28 cellular contexts compared by ENCODE assay signal in the genomic region with DNA sequence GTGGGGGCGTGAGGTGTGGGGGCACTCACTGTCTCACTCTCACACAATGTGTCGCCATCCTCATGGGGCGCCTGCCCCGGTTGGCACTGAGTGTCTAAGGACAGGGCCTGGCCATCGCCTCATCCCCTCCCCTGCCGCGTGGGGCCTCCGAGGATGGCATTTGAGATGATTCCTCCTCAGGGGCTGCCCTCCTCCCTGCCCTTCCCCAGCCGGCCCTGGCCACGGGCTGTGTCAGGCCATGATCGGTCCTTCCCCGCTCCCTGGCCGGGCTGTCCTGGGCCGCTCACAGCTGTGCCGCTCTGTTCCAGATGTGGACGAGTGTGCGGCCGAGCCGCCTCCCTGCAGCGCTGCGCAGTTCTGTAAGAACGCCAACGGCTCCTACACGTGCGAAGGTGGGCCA. TPM values are rescaled to one million over a fixed set of nuclear protein-coding genes. Genes with fewer than 3 reads are reported as not detected.
DNase-seq lines count a peak whose midpoint lies in the region; TF ChIP-seq lines count a peak whose summit lies in the region.
"Had no signal": no experiment of that assay in that cellular context is flagged by ENCODE, and none has a peak within 500 bp of the region (broad histone marks: within the 10 kb centered on the region; RNA-seq: fewer than 3 reads in every experiment).

No MANE protein-coding gene starts in this region.

- peak overlapping the region; percentile 69 for H3K4me2 ChIP-seq in OCI-LY1 (ENCODE audit: low read length)

- no peak for TF ChIP-seq POLR2A in esophagus muscularis mucosa (IDR thresholded peaks at IDR 0.05; ENCODE audit: low read depth)

- no peak for DNase-seq in activated T-cell treated with anti-CD3 and anti-CD28 coated beads, Interleukin-2, amount 50 U/mL, for 24 hours
- no peak for DNase-seq in activated T-cell treated with anti-CD3 and anti-CD28 coated beads, Interleukin-2, amount 50 U/mL, for 1 hour
- DNase-seq in esophagus muscularis mucosa (ENCODE audit: extremely low spot score) (no peak), type B pancreatic cell (ENCODE audit: extremely low spot score, unreplicated experiment) (peak; percentile 69), SIG-M5 treated with dmso at 0.1 percent for 504 hours (lab: John Stamatoyannopoulos, UW; ENCODE audit: unreplicated experiment) (no peak), mesothelial cell of epicardium (ENCODE audit: low spot score in 2 of 2, unreplicated experiment in 2 of 2) (no peak), RKO (ENCODE audit: low spot score) (no peak)
- DNase-seq: 8988T; activated CD4-positive, alpha-beta T cell treated with anti-CD3 and anti-CD28 coated beads, Interleukin-2, amount 50 U/mL, for 4 hours; activated naive CD4-positive, alpha-beta T cell treated with anti-CD3 and anti-CD28 coated beads for 36 hours; body of pancreas; dermis blood vessel endothelial cell; endodermal cell; H7; heart right ventricle; kidney; NCI-H146; NCI-H345; NCI-H69; Peyer's patch; upper lobe of right lung had no signal

- no peak overlapping the region for H3K4me3 Mint-ChIP-seq in activated T-cell treated with anti-CD3 and anti-CD28 coated beads, Interleukin-2, amount 50 U/mL, for 24 hours
- no peak overlapping the region for H3K4me3 Mint-ChIP-seq in type B pancreatic cell
- no peak overlapping the region for H3K4me3 Mint-ChIP-seq in mesothelial cell of epicardium
- H3K4me3 Mint-ChIP-seq: activated naive CD4-positive, alpha-beta T cell treated with anti-CD3 and anti-CD28 coated beads for 36 hours; activated T-helper 1 cell treated with anti-CD3 and anti-CD28 coated beads, Interleukin-12 subunit alpha, Interleukin-12 subunit beta, Interleukin-2, Interleukin-4 antibody, amounts not matched to agents 30 ng/mL and 10 ng/mL and 1 ng/mL, durations not matched to agents 14 hours and 24 hours and 36 hours; CD8-positive, alpha-beta T cell; central memory CD8-positive, alpha-beta T cell; endodermal cell had no signal

- peaks cover 60% of the 10 kb centered on the region for H3K36me3 Mint-ChIP-seq in activated T-cell treated with anti-CD3 and anti-CD28 coated beads, Interleukin-2, amount 50 U/mL, for 24 hours (ENCODE audit: low read depth)
- H3K36me3 Mint-ChIP-seq in type B pancreatic cell (no peaks in the 10 kb centered on the region), mesothelial cell of epicardium (peaks cover 5% of the 10 kb centered on the region)
- H3K36me3 Mint-ChIP-seq: natural killer cell treated with Interleukin-12 subunit alpha and Interleukin-12 subunit beta and Interleukin-15 and Interleukin-18, amount 100 ng/mL, for 72 hours had no signal

- H3K27me3 ChIP-seq in OCI-LY1 (ENCODE audit: insufficient read depth, low read length) (no peaks in the 10 kb centered on the region), esophagus muscularis mucosa (no peaks in the 10 kb centered on the region)
- H3K27me3 ChIP-seq: body of pancreas, heart right ventricle, Peyer's patch, suprapubic skin, upper lobe of right lung had no signal

- peak overlapping the region; percentile 22 for H3K27ac Mint-ChIP-seq in activated T-cell treated with anti-CD3 and anti-CD28 coated beads, Interleukin-2, amount 50 U/mL, for 24 hours
- no peak overlapping the region for H3K27ac Mint-ChIP-seq in type B pancreatic cell
- H3K27ac Mint-ChIP-seq in mesothelial cell of epicardium = no peak overlapping the region
- H3K27ac Mint-ChIP-seq: activated naive CD4-positive, alpha-beta T cell treated with anti-CD3 and anti-CD28 coated beads for 36 hours; CD8-positive, alpha-beta T cell; endodermal cell; natural killer cell treated with Interleukin-12 subunit alpha and Interleukin-12 subunit beta and Interleukin-15 and Interleukin-18, amount 100 ng/mL, for 72 hours had no signal

- H2AFZ ChIP-seq in OCI-LY1 (ENCODE audit: low read length) = no peak overlapping the region

- peak overlapping the region; percentile 46 for H3K9ac ChIP-seq in OCI-LY1 (ENCODE audit: low read length)

- H3K79me2 ChIP-seq in OCI-LY1 (ENCODE audit: insufficient read depth, low read length) = no peaks in the 10 kb centered on the region

- H3F3A ChIP-seq in OCI-LY1 (ENCODE audit: insufficient read depth, low read length) = peaks cover 10% of the 10 kb centered on the region

- H3K36me3 ChIP-seq in OCI-LY1 (ENCODE audit: insufficient read depth, low read length) (peaks cover 27% of the 10 kb centered on the region; the same call in 1 of the 2 replicates), esophagus muscularis mucosa (peaks cover 20 to 57% (median 40%) of the 10 kb centered on the region in 4 donors)

- no peaks in the 10 kb centered on the region for H4K20me1 ChIP-seq in OCI-LY1 (ENCODE audit: insufficient read depth, low read length)

- H3K27ac ChIP-seq in OCI-LY1 (ENCODE audit: low read depth, low read length, poor library complexity, severe bottlenecking) (peak overlapping the region; percentile 99), esophagus muscularis mucosa (replicated peaks in 1 of 4) (peak overlapping the region; percentile 40 to 58 (median 46))
- H3K27ac ChIP-seq: body of pancreas, heart right ventricle, Peyer's patch, suprapubic skin, upper lobe of right lung had no signal

- peak overlapping the region; percentile 16 for H3K4me3 ChIP-seq in OCI-LY1 (ENCODE audit: low read depth, low read length, poor library complexity, severe bottlenecking)
- peak overlapping the region in 1 of 4 donors; percentile 3 for H3K4me3 ChIP-seq in esophagus muscularis mucosa
- H3K4me3 ChIP-seq: body of pancreas, heart right ventricle, Peyer's patch, suprapubic skin, upper lobe of right lung had no signal

- H3K9me3 ChIP-seq in OCI-LY1 (ENCODE audit: low read length) (no peaks in the 10 kb centered on the region), esophagus muscularis mucosa (no peaks in the 10 kb centered on the region)
- H3K9me3 ChIP-seq: body of pancreas, heart right ventricle, Peyer's patch, suprapubic skin, upper lobe of right lung had no signal

- no peak for TF ChIP-seq EP300 in esophagus muscularis mucosa (IDR thresholded peaks at IDR 0.05)

- no peak for TF ChIP-seq CTCF in OCI-LY1 (IDR thresholded peaks at IDR 0.05; ENCODE audit: low read length)
- no peak for TF ChIP-seq CTCF in esophagus muscularis mucosa (IDR thresholded peaks at IDR 0.05)
- no peak for TF ChIP-seq CTCF in type B pancreatic cell (conservative IDR thresholded peaks at IDR 0.05)
- TF ChIP-seq CTCF in mesothelial cell of epicardium (IDR thresholded peaks at IDR 0.05; ENCODE audit: unreplicated experiment) = no peak

- no peaks in the 10 kb centered on the region for H3K27me3 Mint-ChIP-seq in activated T-cell treated with anti-CD3 and anti-CD28 coated beads, Interleukin-2, amount 50 U/mL, for 24 hours
- H3K27me3 Mint-ChIP-seq in type B pancreatic cell = no peaks in the 10 kb centered on the region
- H3K27me3 Mint-ChIP-seq in mesothelial cell of epicardium (ENCODE audit: low read depth) = no peaks in the 10 kb centered on the region
- H3K27me3 Mint-ChIP-seq: activated B cell treated with CpG ODN at 0.5 μM for 24 hours; central memory CD8-positive, alpha-beta T cell; natural killer cell treated with Interleukin-12 subunit alpha and Interleukin-12 subunit beta and Interleukin-15 and Interleukin-18, amount 100 ng/mL, for 72 hours had no signal

- H3K4me1 ChIP-seq in OCI-LY1 (ENCODE audit: insufficient read depth, low read length, severe bottlenecking) (peaks cover 73% of the 10 kb centered on the region), esophagus muscularis mucosa (peaks cover 11 to 34% (median 23%) of the 10 kb centered on the region in 4 donors)

- H3K9me3 Mint-ChIP-seq in activated T-cell treated with anti-CD3 and anti-CD28 coated beads, Interleukin-2, amount 50 U/mL, for 24 hours = no peaks in the 10 kb centered on the region
- H3K9me3 Mint-ChIP-seq in type B pancreatic cell = no peaks in the 10 kb centered on the region
- no peaks in the 10 kb centered on the region for H3K9me3 Mint-ChIP-seq in mesothelial cell of epicardium
- H3K9me3 Mint-ChIP-seq: activated B cell treated with CpG ODN at 0.5 μM for 24 hours; activated naive CD4-positive, alpha-beta T cell treated with anti-CD3 and anti-CD28 coated beads for 36 hours; activated T-helper 1 cell treated with anti-CD3 and anti-CD28 coated beads, Interleukin-12 subunit alpha, Interleukin-12 subunit beta, Interleukin-2, Interleukin-4 antibody, amounts not matched to agents 30 ng/mL and 10 ng/mL and 1 ng/mL, durations not matched to agents 14 hours and 24 hours and 36 hours; CD8-positive, alpha-beta T cell; central memory CD8-positive, alpha-beta T cell; endodermal cell; natural killer cell treated with Interleukin-12 subunit alpha and Interleukin-12 subunit beta and Interleukin-15 and Interleukin-18, amount 100 ng/mL, for 72 hours had no signal

- intact Hi-C loops in esophagus muscularis mucosa (cut with DNase I) = no loop called here

- WGBS in esophagus muscularis mucosa = 84% methylated on average over 16 of the region's 25 CpGs

- no peaks in the 10 kb centered on the region for H3K9me2 ChIP-seq in OCI-LY1 (ENCODE audit: low read depth, low read length)

- H3K4me1 Mint-ChIP-seq in activated T-cell treated with anti-CD3 and anti-CD28 coated beads, Interleukin-2, amount 50 U/mL, for 24 hours (ENCODE audit: low read depth) = peaks cover 49% of the 10 kb centered on the region
- H3K4me1 Mint-ChIP-seq in type B pancreatic cell (ENCODE audit: unreplicated experiment) = peaks cover 12% of the 10 kb centered on the region
- peaks cover 4% of the 10 kb centered on the region for H3K4me1 Mint-ChIP-seq in mesothelial cell of epicardium

RNA-seq across cellular contexts. Expression of a gene that starts 4.5 kb away (rescaled TPM):
- total RNA-seq in esophagus muscularis mucosa (10 to 100 TPM; 32.0 to 38.2 (median 34.2) TPM), type B pancreatic cell (ENCODE audit: low replicate concordance) (45.2 and 55.8 TPM in 2 replicates), mesothelial cell of epicardium (41.4 to 42.2 TPM (median 41.9 TPM) in 3 replicates)

RNA-seq across cellular contexts. Expression of a gene that starts 4.7 kb away (rescaled TPM):
- total RNA-seq in esophagus muscularis mucosa (10 to 100 TPM; 17.7 to 28.0 (median 23.8) TPM), type B pancreatic cell (ENCODE audit: low replicate concordance) (30.0 and 37.6 TPM in 2 replicates), mesothelial cell of epicardium (26.4 to 30.9 TPM (median 26.8 TPM) in 3 replicates)

RNA-seq across cellular contexts. Expression of a gene that starts 37.6 kb away (rescaled TPM):
- 100 to 1,000 TPM in 1 of 4 donors, 10 to 100 TPM in 3; 36.1 to 106 (median 56.5) TPM for total RNA-seq in esophagus muscularis mucosa
- 36.7 and 58.6 TPM in 2 replicates for total RNA-seq in type B pancreatic cell (ENCODE audit: low replicate concordance)
- total RNA-seq in mesothelial cell of epicardium = 57.5 to 62.5 TPM (median 59.8 TPM) in 3 replicates
